ENCODE assay signal across 23 cellular contexts in the genomic region with DNA sequence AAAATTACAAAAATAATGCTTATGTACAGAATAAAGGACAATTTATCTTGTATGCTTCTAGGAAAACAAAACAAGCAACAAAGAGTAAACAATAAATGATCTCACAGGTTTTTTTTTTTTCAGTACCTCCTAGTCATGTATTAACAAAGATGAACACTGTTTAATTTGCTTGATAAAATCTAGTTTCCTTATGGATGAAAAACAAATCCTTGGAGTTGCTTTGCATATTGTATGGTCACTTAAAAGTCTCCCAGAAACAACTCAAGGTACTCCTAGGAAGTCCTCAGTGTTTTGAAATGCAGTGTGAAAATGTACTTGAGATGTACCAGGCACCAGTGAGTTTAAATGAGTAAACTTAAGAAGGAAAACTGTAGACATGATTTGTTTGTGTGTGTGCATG.
"Had no signal": no experiment of that assay in that cellular context is flagged by ENCODE, and none has a peak within 500 bp of the region (broad histone marks: within the 10 kb centered on the region; RNA-seq: fewer than 3 reads in every experiment).

No MANE protein-coding gene starts in this region.

- H3K9me3 ChIP-seq: colonic mucosa, lower lobe of right lung, mucosa of descending colon had no signal

- H3K4me3 ChIP-seq: colonic mucosa, esophagus muscularis mucosa, gastroesophageal sphincter, heart left ventricle, hepatocyte, left ventricle myocardium inferior, lower lobe of right lung, mucosa of descending colon had no signal

- H3K4me1 ChIP-seq: colonic mucosa, esophagus muscularis mucosa, foreskin keratinocyte, gastroesophageal sphincter, heart left ventricle, left ventricle myocardium inferior, lower lobe of right lung had no signal

- ATAC-seq: effector memory CD8-positive, alpha-beta T cell; foreskin keratinocyte; gastroesophageal sphincter; heart left ventricle; left colon; left lobe of liver; lower lobe of right lung; mucosa of descending colon; naive thymus-derived CD8-positive, alpha-beta T cell had no signal

- H3K27ac ChIP-seq: colonic mucosa, esophagus muscularis mucosa, foreskin keratinocyte, gastroesophageal sphincter, heart left ventricle, hepatocyte, left ventricle myocardium inferior, lower lobe of right lung had no signal

- H3K4me2 ChIP-seq: hepatocyte had no signal

- H3K36me3 ChIP-seq: colonic mucosa, esophagus muscularis mucosa, gastroesophageal sphincter, heart left ventricle, left ventricle myocardium inferior, lower lobe of right lung had no signal

- DNase-seq: colonic mucosa; cortex of kidney; effector CD8-positive, alpha-beta T cell; effector memory CD8-positive, alpha-beta T cell; endodermal cell; foreskin keratinocyte; heart left ventricle; hypothalamus; immature natural killer cell; islet precursor cell; kidney; kidney glomerular epithelial cell; left colon; left ventricle myocardium inferior; lower lobe of right lung; mesenchymal stem cell; mucosa of descending colon; naive B cell; naive thymus-derived CD8-positive, alpha-beta T cell had no signal

- H3K27me3 ChIP-seq: colonic mucosa, esophagus muscularis mucosa, foreskin keratinocyte, gastroesophageal sphincter, heart left ventricle, hepatocyte had no signal

- H2AFZ ChIP-seq: hepatocyte had no signal

- H3K79me2 ChIP-seq: hepatocyte had no signal
